1 cellular context compared by ENCODE assay signal in genomic region chr2:25615920-25616319, GRCh38.
TF ChIP-seq lines count a peak whose summit lies in the region.

No MANE protein-coding gene starts in this region.

TF ChIP-seq in GM23338, 12 proteins besides CTCF, POLR2A, EP300 and RAD21 (continued from another document):
- no peak for TF ChIP-seq ZNF462 (CRISPR knock-in tag; IDR thresholded peaks at IDR 0.05)
- no peak for TF ChIP-seq STAT1 (IDR thresholded peaks at IDR 0.05; ENCODE audit: unreplicated experiment)
- TF ChIP-seq EZH2 (IDR thresholded peaks at IDR 0.05; ENCODE audit: low read depth, unreplicated experiment) = no peak
- TF ChIP-seq NANOG (IDR thresholded peaks at IDR 0.05; ENCODE audit: borderline replicate concordance) = no peak
